ENCODE assay signal across 15 cellular contexts in genomic region chr18:23995180-23995579, GRCh38. TPM values are rescaled to one million over a fixed set of nuclear protein-coding genes. Genes with fewer than 3 reads are reported as not detected.
DNase-seq lines count a peak whose midpoint lies in the region; ATAC-seq and TF ChIP-seq lines count a peak whose summit lies in the region.
"Had no signal": no experiment of that assay in that cellular context is flagged by ENCODE, and none has a peak within 500 bp of the region (broad histone marks: within the 10 kb centered on the region; RNA-seq: fewer than 3 reads in every experiment).

No MANE protein-coding gene starts in this region.

- no peaks in the 10 kb centered on the region for H3K27me3 ChIP-seq in HAP-1 (ENCODE audit: low read depth)
- no peaks in the 10 kb centered on the region for H3K27me3 ChIP-seq in H9 (ENCODE audit: insufficient read depth, low read length)
- H3K27me3 ChIP-seq: cardiac muscle cell, pancreas, SJSA1, vagina had no signal

- no peaks in the 10 kb centered on the region for H3K27me3 Mint-ChIP-seq in effector memory CD8-positive, alpha-beta T cell
- no peaks in the 10 kb centered on the region for H3K27me3 Mint-ChIP-seq in stimulated activated memory B cell treated with anti-CD40 and anti-IgM and Interleukin-4, amounts not matched to agents 10 μg/mL and 1 μg/mL and 100 μg/mL, for 72 hours
- H3K27me3 Mint-ChIP-seq in activated CD4-positive, alpha-beta T cell treated with anti-CD3 and anti-CD28 coated beads, Interleukin-2, amount 10 ng/mL, durations not matched to agents 7 days and 5 days = no peaks in the 10 kb centered on the region
- H3K27me3 Mint-ChIP-seq in H9 (ENCODE audit: low read depth) = no peaks in the 10 kb centered on the region

- no peak overlapping the region for H3K56ac ChIP-seq in H9 (ENCODE audit: insufficient read length, low read depth, low read length)

- no peaks in the 10 kb centered on the region for H3K79me2 ChIP-seq in H9 (ENCODE audit: insufficient read depth, low read length)

- peak overlapping the region; percentile 72 to 80 for H3K4me3 Mint-ChIP-seq in effector memory CD8-positive, alpha-beta T cell
- peak overlapping the region; percentile 0 for H3K4me3 Mint-ChIP-seq in stimulated activated memory B cell treated with anti-CD40 and anti-IgM and Interleukin-4, amounts not matched to agents 10 μg/mL and 1 μg/mL and 100 μg/mL, for 72 hours
- no peak overlapping the region for H3K4me3 Mint-ChIP-seq in activated CD4-positive, alpha-beta T cell treated with anti-CD3 and anti-CD28 coated beads, Interleukin-2, amount 10 ng/mL, durations not matched to agents 7 days and 5 days
- no peak overlapping the region for H3K4me3 Mint-ChIP-seq in H9
- H3K4me3 Mint-ChIP-seq: activated CD4-positive, alpha-beta T cell treated with anti-CD3 and anti-CD28 coated beads for 36 hours had no signal

- peaks cover 4% of the 10 kb centered on the region; the same call in 1 of the 2 replicates for H3K4me1 ChIP-seq in HAP-1
- no peaks in the 10 kb centered on the region; the same call in 1 of the 2 replicates for H3K4me1 ChIP-seq in H9 (ENCODE audit: insufficient read depth, low read length)

- H2BK120ac ChIP-seq in H9 (ENCODE audit: low read depth, low read length, poor library complexity, severe bottlenecking) = no peak overlapping the region

- H2AK5ac ChIP-seq in H9 (ENCODE audit: insufficient read length, low read length) = no peak overlapping the region

- no peak overlapping the region for H4K91ac ChIP-seq in H9 (ENCODE audit: insufficient read length, low read depth, low read length)

- no peak overlapping the region for H3K23ac ChIP-seq in H9 (ENCODE audit: insufficient read length, low read depth, low read length)

- no peak overlapping the region for H3K27ac ChIP-seq in H9 (ENCODE audit: insufficient read length, low read depth, low read length)
- H3K27ac ChIP-seq: cardiac muscle cell, pancreas, SJSA1, vagina had no signal

- H3K4me3 ChIP-seq in GM12865 (ENCODE audit: low read depth, low read length) (0 out of 2 replicates have a peak overlapping the region, but pooled peaks have one; percentile 55), HAP-1 (no peak overlapping the region)
- H3K4me3 ChIP-seq: cardiac muscle cell, pancreas, SJSA1, vagina had no signal

- H4K8ac ChIP-seq in H9 (replicated peaks; ENCODE audit: insufficient read length, low read depth, low read length) = no peak overlapping the region

- no CpG with 5 or more reads among the region's 13 CpGs for WGBS in H9 (ENCODE audit: extremely low coverage, insufficient read length, low lambda C conversion rate)

- H3K36me3 Mint-ChIP-seq in effector memory CD8-positive, alpha-beta T cell (ENCODE audit: insufficient read depth) = peaks cover 38% of the 10 kb centered on the region
- H3K36me3 Mint-ChIP-seq in stimulated activated memory B cell treated with anti-CD40 and anti-IgM and Interleukin-4, amounts not matched to agents 10 μg/mL and 1 μg/mL and 100 μg/mL, for 72 hours = no peaks in the 10 kb centered on the region
- H3K36me3 Mint-ChIP-seq in activated CD4-positive, alpha-beta T cell treated with anti-CD3 and anti-CD28 coated beads, Interleukin-2, amount 10 ng/mL, durations not matched to agents 7 days and 5 days (ENCODE audit: low read depth) = peaks cover 7% of the 10 kb centered on the region
- no peaks in the 10 kb centered on the region for H3K36me3 Mint-ChIP-seq in H9 (ENCODE audit: insufficient read depth in 1 of 3, low read depth in 3 of 3)

- no peak overlapping the region for H2BK20ac ChIP-seq in H9 (ENCODE audit: low read depth, low read length, poor library complexity, severe bottlenecking)

- H4K20me1 ChIP-seq in H9 (ENCODE audit: control insufficient read depth, insufficient read depth, insufficient read length) = no peaks in the 10 kb centered on the region

- H3K9me3 Mint-ChIP-seq in effector memory CD8-positive, alpha-beta T cell = no peaks in the 10 kb centered on the region
- H3K9me3 Mint-ChIP-seq in stimulated activated memory B cell treated with anti-CD40 and anti-IgM and Interleukin-4, amounts not matched to agents 10 μg/mL and 1 μg/mL and 100 μg/mL, for 72 hours = no peaks in the 10 kb centered on the region
- H3K9me3 Mint-ChIP-seq in activated CD4-positive, alpha-beta T cell treated with anti-CD3 and anti-CD28 coated beads, Interleukin-2, amount 10 ng/mL, durations not matched to agents 7 days and 5 days = no peaks in the 10 kb centered on the region
- no peaks in the 10 kb centered on the region for H3K9me3 Mint-ChIP-seq in H9

- H2AFZ ChIP-seq in H9 (ENCODE audit: low read length) = no peak overlapping the region

- no peak for TF ChIP-seq CTCF in GM12865 (IDR thresholded peaks at IDR 0.05; ENCODE audit: insufficient read depth, low read depth, low read length, missing control alignments)
- no peak for TF ChIP-seq CTCF in H9 (conservative IDR thresholded peaks at IDR 0.05)

- H3K36me3 ChIP-seq in HAP-1 (replicated peaks) = no peaks in the 10 kb centered on the region
- H3K36me3 ChIP-seq: cardiac muscle cell, pancreas, SJSA1, vagina had no signal

- H3K27ac Mint-ChIP-seq in effector memory CD8-positive, alpha-beta T cell = peak overlapping the region; percentile 82 to 95
- H3K27ac Mint-ChIP-seq in stimulated activated memory B cell treated with anti-CD40 and anti-IgM and Interleukin-4, amounts not matched to agents 10 μg/mL and 1 μg/mL and 100 μg/mL, for 72 hours = peak overlapping the region; percentile 50
- H3K27ac Mint-ChIP-seq in activated CD4-positive, alpha-beta T cell treated with anti-CD3 and anti-CD28 coated beads, Interleukin-2, amount 10 ng/mL, durations not matched to agents 7 days and 5 days = no peak overlapping the region
- H3K27ac Mint-ChIP-seq in H9 = peak overlapping the region in 1 of 3 experiments; percentile 28; a peak in 1 of 7 replicates
- H3K27ac Mint-ChIP-seq: activated CD4-positive, alpha-beta T cell treated with anti-CD3 and anti-CD28 coated beads for 36 hours had no signal

- no peak overlapping the region for H4K5ac ChIP-seq in H9 (ENCODE audit: insufficient read length, low read depth, low read length)

- POLR2A ChIA-PET in activated CD4-positive, alpha-beta T cell treated with anti-CD3 and anti-CD28 coated beads, Interleukin-2, amount 10 ng/mL, durations not matched to agents 7 days and 5 days (lab: Charles Lee) = no interaction called here

- H3K9me3 ChIP-seq in HAP-1 = no peaks in the 10 kb centered on the region
- H3K9me3 ChIP-seq in H9 (ENCODE audit: control insufficient read depth, low read depth, low read length) = no peaks in the 10 kb centered on the region
- H3K9me3 ChIP-seq: SJSA1, vagina had no signal

- no peaks in the 10 kb centered on the region for H3K23me2 ChIP-seq in H9 (ENCODE audit: insufficient read length, low read depth, low read length, poor library complexity, severe bottlenecking)

- no peak overlapping the region for H3K18ac ChIP-seq in H9 (ENCODE audit: insufficient read length, low read depth, low read length)

- peaks cover 54 to 56% of the 10 kb centered on the region in 2 donors for H3K4me1 Mint-ChIP-seq in effector memory CD8-positive, alpha-beta T cell (ENCODE audit: low read depth in 2 of 2)
- peaks cover 19% of the 10 kb centered on the region for H3K4me1 Mint-ChIP-seq in stimulated activated memory B cell treated with anti-CD40 and anti-IgM and Interleukin-4, amounts not matched to agents 10 μg/mL and 1 μg/mL and 100 μg/mL, for 72 hours
- H3K4me1 Mint-ChIP-seq in activated CD4-positive, alpha-beta T cell treated with anti-CD3 and anti-CD28 coated beads, Interleukin-2, amount 10 ng/mL, durations not matched to agents 7 days and 5 days = peaks cover 43% of the 10 kb centered on the region
- H3K4me1 Mint-ChIP-seq in H9 = peaks cover 4 to 6% of the 10 kb centered on the region in 2 experiments; a peak in 2 of 4 replicates

- no peak overlapping the region for H3T11ph ChIP-seq in H9 (ENCODE audit: low read length)

- no peak overlapping the region for H2BK15ac ChIP-seq in H9 (ENCODE audit: low read depth, low read length)

- H3K79me1 ChIP-seq in H9 (ENCODE audit: insufficient read depth, low read depth, low read length, poor library complexity, severe bottlenecking) = no peaks in the 10 kb centered on the region

- H3K14ac ChIP-seq in H9 (ENCODE audit: insufficient read depth, low read length) = no peak overlapping the region

- DNase-seq in GM12865 (ENCODE audit: low read depth) (peak; percentile 80), HAP-1 (ENCODE audit: low spot score in 2 of 2) (no peak), H9 (no peak)
- no peak for DNase-seq in effector memory CD8-positive, alpha-beta T cell
- DNase-seq in activated CD4-positive, alpha-beta T cell treated with anti-CD3 and anti-CD28 coated beads, Interleukin-2, amount 10 ng/mL, durations not matched to agents 7 days and 5 days = no peak
- DNase-seq: activated gamma-delta T cell; OCI-M1; pancreas; stimulated activated CD4-positive, alpha-beta T cell treated with anti-CD3 and anti-CD28 coated beads, Interleukin-1b, Interleukin-23, amount 100 ng/mL, for 48 hours had no signal

- H2BK5ac ChIP-seq in H9 (ENCODE audit: insufficient read length, low read length) = no peak overlapping the region

- no peak overlapping the region for H3K4ac ChIP-seq in H9 (ENCODE audit: low read depth, low read length)

- no peak overlapping the region for H2BK12ac ChIP-seq in H9 (ENCODE audit: insufficient read length, low read depth, low read length)

- peak; percentile 66 for ATAC-seq in HG02759 (IDR thresholded peaks at IDR 0.05; ENCODE audit: unreplicated experiment)
- ATAC-seq in effector memory CD8-positive, alpha-beta T cell (replicated peaks) = no peak
- peak; percentile 47 for ATAC-seq in stimulated activated memory B cell treated with anti-CD40 and anti-IgM and Interleukin-4, amounts not matched to agents 10 μg/mL and 1 μg/mL and 100 μg/mL, for 72 hours
- ATAC-seq: activated CD4-positive, alpha-beta T cell treated with anti-CD3 and anti-CD28 coated beads for 36 hours had no signal

- CTCF ChIA-PET in activated CD4-positive, alpha-beta T cell treated with anti-CD3 and anti-CD28 coated beads, Interleukin-2, amount 10 ng/mL, durations not matched to agents 7 days and 5 days (lab: Charles Lee) = interaction anchor here (1.9 kb wide), 1 partner anchor 18 kb away, joined by 12 read pairs; no protein-coding TSS in a partner anchor

- in situ Hi-C loops in HAP-1 (cut with MboI; ENCODE audit: low sequenced_read_pairs) = no loop called here

- H3K9ac ChIP-seq in H9 (ENCODE audit: extremely low read depth, insufficient read length, low read length) = no peak overlapping the region

- H3K4me2 ChIP-seq in H9 (ENCODE audit: insufficient read depth, insufficient read length, low read length) = no peak overlapping the region

RNA-seq across cellular contexts. Expression of gene TTC39C, which starts 19.4 kb away (rescaled TPM):
- 10 to 100 TPM; 93.0 to 93.5 TPM for total RNA-seq in activated CD4-positive, alpha-beta T cell treated with anti-CD3 and anti-CD28 coated beads, Interleukin-2, amount 10 ng/mL, durations not matched to agents 7 days and 5 days
- 16.4 and 18.0 TPM in 2 replicates for total RNA-seq in H9 (2021)

Comparison
In these comparisons a context has a peak if more than half of its experiments do, and no peak if none do; other contexts are left out.
1. H3K4me3 Mint-ChIP-seq: peak in effector memory CD8-positive, alpha-beta T cell (2 of 2) and stimulated activated memory B cell treated with anti-CD40 and anti-IgM and Interleukin-4, amounts not matched to agents 10 μg/mL and 1 μg/mL and 100 μg/mL, for 72 hours (single experiment); none in activated CD4-positive, alpha-beta T cell treated with anti-CD3 and anti-CD28 coated beads, Interleukin-2, amount 10 ng/mL, durations not matched to agents 7 days and 5 days (single experiment) and H9 (0 of 2).